ENCODE assay signal across 9 cellular contexts in genomic region chrX:150680974-150681373, GRCh38. TPM values are rescaled to one million over a fixed set of nuclear protein-coding genes. Genes with fewer than 3 reads are reported as not detected.
DNase-seq lines count a peak whose midpoint lies in the region; ATAC-seq and TF ChIP-seq lines count a peak whose summit lies in the region.
"Had no signal": no experiment of that assay in that cellular context is flagged by ENCODE, and none has a peak within 500 bp of the region (broad histone marks: within the 10 kb centered on the region; RNA-seq: fewer than 3 reads in every experiment).

No MANE protein-coding gene starts in this region.

- peaks cover 4% of the 10 kb centered on the region for H3K9me3 ChIP-seq in smooth muscle cell (replicated peaks; ENCODE audit: low read depth)
- H3K9me3 ChIP-seq in vagina, result no peaks in the 10 kb centered on the region

- H3K4me2 ChIP-seq in smooth muscle cell, result no peak overlapping the region

- no peaks in the 10 kb centered on the region for H4K20me1 ChIP-seq in smooth muscle cell (ENCODE audit: low read depth)

- TF ChIP-seq CTCF in smooth muscle cell (IDR thresholded peaks at IDR 0.05; ENCODE audit: borderline replicate concordance, insufficient read depth, poor library complexity, severe bottlenecking) (peak; percentile 23), vagina (IDR thresholded peaks at IDR 0.05) (no peak)

- H3K4me1 ChIP-seq in smooth muscle cell (ENCODE audit: low read depth), result no peaks in the 10 kb centered on the region
- no peaks in the 10 kb centered on the region for H3K4me1 ChIP-seq in vagina

- H3K9me3 Mint-ChIP-seq in activated T-cell treated with anti-CD3 and anti-CD28 coated beads, Interleukin-2, amount 50 U/mL, for 72 hours, result no peaks in the 10 kb centered on the region

- H3K27me3 Mint-ChIP-seq in activated T-cell treated with anti-CD3 and anti-CD28 coated beads, Interleukin-2, amount 50 U/mL, for 72 hours (ENCODE audit: low read depth), result peaks cover 22% of the 10 kb centered on the region
- H3K27me3 Mint-ChIP-seq: activated naive CD8-positive, alpha-beta T cell had no signal

- no peak for DNase-seq in activated T-cell treated with anti-CD3 and anti-CD28 coated beads, Interleukin-2, amount 50 U/mL, for 72 hours
- DNase-seq in activated T-cell treated with anti-CD3 and anti-CD28 coated beads for 4 hours (no peak), NCI-H2227 treated with DMSO at 0.1 percent for 48 hours (lab: John Stamatoyannopoulos, UW) (peak; percentile 0), smooth muscle cell (lab: John Stamatoyannopoulos, UW; ENCODE audit: unreplicated experiment) (no peak), vagina (ENCODE audit: extremely low spot score in 2 of 2) (no peak)
- DNase-seq in stimulated activated CD4-positive, alpha-beta T cell treated with anti-CD3 and anti-CD28 coated beads, Interleukin-12 subunit alpha, Interleukin-12 subunit beta, amount 100 ng/mL, for 4 hours, result no peak

- TF ChIP-seq POLR2A in vagina (IDR thresholded peaks at IDR 0.05), result no peak

- H3K4me3 ChIP-seq in smooth muscle cell (no peak overlapping the region), vagina (no peak overlapping the region)

- no peak overlapping the region for H3K27ac ChIP-seq in smooth muscle cell (ENCODE audit: low read depth)
- H3K27ac ChIP-seq in vagina, result no peak overlapping the region

- H2AFZ ChIP-seq in smooth muscle cell (ENCODE audit: low read depth), result no peak overlapping the region

- H3K36me3 ChIP-seq in smooth muscle cell (ENCODE audit: low read depth) (no peaks in the 10 kb centered on the region), vagina (no peaks in the 10 kb centered on the region)

- no peak overlapping the region for H3K4me3 Mint-ChIP-seq in activated T-cell treated with anti-CD3 and anti-CD28 coated beads, Interleukin-2, amount 50 U/mL, for 72 hours
- H3K4me3 Mint-ChIP-seq: activated naive CD8-positive, alpha-beta T cell had no signal

- no peaks in the 10 kb centered on the region for H3F3A ChIP-seq in smooth muscle cell (ENCODE audit: low read depth)

- no peaks in the 10 kb centered on the region for H3K79me2 ChIP-seq in smooth muscle cell (ENCODE audit: low read depth)

- H3K27ac Mint-ChIP-seq in activated T-cell treated with anti-CD3 and anti-CD28 coated beads, Interleukin-2, amount 50 U/mL, for 72 hours, result no peak overlapping the region
- H3K27ac Mint-ChIP-seq: activated naive CD8-positive, alpha-beta T cell had no signal

- no peaks in the 10 kb centered on the region for H3K4me1 Mint-ChIP-seq in activated T-cell treated with anti-CD3 and anti-CD28 coated beads, Interleukin-2, amount 50 U/mL, for 72 hours (ENCODE audit: low read depth)

- H3K9ac ChIP-seq in smooth muscle cell (ENCODE audit: low read depth), result no peak overlapping the region

- WGBS in smooth muscle cell (ENCODE audit: low lambda C conversion rate), result 62% methylated on average over 7 of the region's 7 CpGs

- intact Hi-C loops in vagina (cut with DNase I), result no loop called here

- H3K36me3 Mint-ChIP-seq in activated T-cell treated with anti-CD3 and anti-CD28 coated beads, Interleukin-2, amount 50 U/mL, for 72 hours (ENCODE audit: insufficient read depth in 2 of 2), result no peaks in the 10 kb centered on the region
- H3K36me3 Mint-ChIP-seq: activated naive CD8-positive, alpha-beta T cell had no signal

- H3K27me3 ChIP-seq in smooth muscle cell (ENCODE audit: low read depth) (no peaks in the 10 kb centered on the region), vagina (no peaks in the 10 kb centered on the region)

- peak; percentile 41 to 47 for ATAC-seq in activated T-cell treated with anti-CD3 and anti-CD28 coated beads, Interleukin-2, amount 50 U/mL, for 72 hours (replicated peaks in 1 of 2)
- peak; percentile 37 for ATAC-seq in esophagus mucosa
- no peak for ATAC-seq in activated CD4-positive, CD25-positive, alpha-beta regulatory T cell treated with anti-CD3 and anti-CD28 coated beads, Interleukin-2, amount 50 U/mL, for 24 hours

RNA-seq across cellular contexts. Expression of gene MTMR1, which starts 12.2 kb away (rescaled TPM):
- 10 to 100 TPM; 35.1 to 35.6 TPM for total RNA-seq in activated T-cell treated with anti-CD3 and anti-CD28 coated beads, Interleukin-2, amount 50 U/mL, for 72 hours
- total RNA-seq in esophagus mucosa (26.6 TPM), smooth muscle cell (13.8 and 15.6 TPM in 2 replicates), vagina (22.6 TPM)
- 10.1 and 19.0 TPM in 2 replicates for polyA plus RNA-seq in smooth muscle cell

Comparison
In these comparisons a context has a peak if more than half of its experiments do, and no peak if none do; other contexts are left out.
1. ATAC-seq: peak in activated T-cell treated with anti-CD3 and anti-CD28 coated beads, Interleukin-2, amount 50 U/mL, for 72 hours (2 of 2) and esophagus mucosa (single experiment); none in activated CD4-positive, CD25-positive, alpha-beta regulatory T cell treated with anti-CD3 and anti-CD28 coated beads, Interleukin-2, amount 50 U/mL, for 24 hours (0 of 2).